ENCODE assay signal across 1 cellular context in genomic region chr13:42992585-42993122, GRCh38.
TF ChIP-seq lines count a peak whose summit lies in the region.

No MANE protein-coding gene starts in this region.

TF ChIP-seq in endothelial cell of umbilical vein, 7 proteins besides CTCF, POLR2A, EP300 and RAD21:
- TF ChIP-seq GATA2 (IDR thresholded peaks at IDR 0.05; ENCODE audit: insufficient read depth, insufficient read length, low read depth, low read length) (no peak), MYC (IDR thresholded peaks at IDR 0.05; ENCODE audit: low read depth, low read length) (no peak), FOS (IDR thresholded peaks at IDR 0.05; ENCODE audit: borderline replicate concordance, insufficient read depth, low read length) (no peak), MAX (IDR thresholded peaks at IDR 0.05; ENCODE audit: insufficient read depth, insufficient read length) (no peak), EZH2 (IDR thresholded peaks at IDR 0.05; ENCODE audit: borderline replicate concordance, low read depth, low read length, severe bottlenecking) (no peak), JUN (IDR thresholded peaks at IDR 0.05; ENCODE audit: borderline replicate concordance, insufficient read depth, insufficient read length, low read depth) (no peak), POLR2AphosphoS5 (IDR thresholded peaks at IDR 0.05; ENCODE audit: insufficient read depth, low read depth, low read length) (no peak)
TF ChIP-seq in endothelial cell of umbilical vein: peak in this region for 0.
